Comparison of ENCODE assay signal across 11 cellular contexts in the genomic region with DNA sequence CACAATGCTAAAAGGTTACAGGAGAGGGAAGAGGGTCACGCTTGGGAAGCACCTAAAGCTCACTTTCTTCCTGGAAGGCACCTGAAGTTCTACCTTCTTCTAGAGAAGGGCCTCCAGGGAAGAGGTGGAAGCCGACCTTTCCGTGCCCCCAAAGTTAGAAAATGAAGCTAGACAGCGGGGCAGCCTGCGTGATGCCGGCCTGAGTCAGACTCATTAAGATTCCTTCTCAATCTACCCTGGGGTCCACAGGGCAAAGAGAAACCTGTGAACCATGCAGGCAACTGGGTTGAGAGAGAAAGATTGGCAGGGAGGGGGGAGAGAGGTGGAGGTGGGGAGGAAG. TPM values are rescaled to one million over a fixed set of nuclear protein-coding genes. Genes with fewer than 3 reads are reported as not detected.
DNase-seq lines count a peak whose midpoint lies in the region; ATAC-seq, FAIRE-seq and TF ChIP-seq lines count a peak whose summit lies in the region.
"Had no signal": no experiment of that assay in that cellular context is flagged by ENCODE, and none has a peak within 500 bp of the region (broad histone marks: within the 10 kb centered on the region; RNA-seq: fewer than 3 reads in every experiment).

No MANE protein-coding gene starts in this region.

- no peaks in the 10 kb centered on the region for H3K9me3 ChIP-seq in SJSA1 (replicated peaks)

- no peak for ATAC-seq in T-cell (replicated peaks in 1 of 4)
- ATAC-seq in HG02571 (IDR thresholded peaks at IDR 0.05; ENCODE audit: unreplicated experiment): no peak
- no peak for ATAC-seq in left colon
- no peak for ATAC-seq in GM21717 (IDR thresholded peaks at IDR 0.05; ENCODE audit: unreplicated experiment)

- CTCF ChIA-PET in AG04449 (lab: Yijun Ruan, JAX): interaction anchor here (0.9 to 6.3 kb wide), 6 partner anchors 10 to 67 kb away, joined by 3 to 67 read pairs (median 6); no protein-coding TSS in a partner anchor
- CTCF ChIA-PET in T-cell (lab: Charles Lee): interaction anchor here in 1 of 2 donors (0.6 kb wide), 1 partner anchor 67 kb away, joined by 9 read pairs; no protein-coding TSS in a partner anchor

- H3K9me3 Mint-ChIP-seq in T-cell: no peaks in the 10 kb centered on the region
- H3K9me3 Mint-ChIP-seq: CD4-positive, alpha-beta T cell had no signal

- no peak for TF ChIP-seq CTCF in AG04449 (IDR thresholded peaks at IDR 0.05; ENCODE audit: insufficient read depth, low read length, missing control alignments)

- peaks cover 3% of the 10 kb centered on the region for H3K36me3 Mint-ChIP-seq in T-cell

- no peak overlapping the region for H3K4me3 Mint-ChIP-seq in T-cell
- H3K4me3 Mint-ChIP-seq: CD4-positive, alpha-beta T cell had no signal

- peaks cover 20 to 41% (median 22%) of the 10 kb centered on the region in 3 donors for H3K4me1 Mint-ChIP-seq in T-cell

- no peak overlapping the region; the same call in 1 of the 2 replicates for H3K4me3 ChIP-seq in AG04449 (ENCODE audit: low read depth, low read length)
- no peak overlapping the region for H3K4me3 ChIP-seq in SJSA1

- H3K27me3 Mint-ChIP-seq in T-cell: no peaks in the 10 kb centered on the region
- H3K27me3 Mint-ChIP-seq: CD4-positive, alpha-beta T cell had no signal

- no peak overlapping the region for H3K27ac Mint-ChIP-seq in T-cell
- H3K27ac Mint-ChIP-seq: CD4-positive, alpha-beta T cell had no signal

- intact Hi-C loops in left colon (cut with DNase I, micrococcal nuclease): no loop called here

- H3K4me1 ChIP-seq in SJSA1 (replicated peaks): peaks cover 77% of the 10 kb centered on the region

- FAIRE-seq in GM12891 (lab: Jason Lieb, UNC): peak; percentile 77

- POLR2A ChIA-PET in AG04449 (lab: Yijun Ruan, JAX) (no interaction called here), T-cell (lab: Charles Lee) (no interaction called here)

- H3K36me3 ChIP-seq in SJSA1: no peaks in the 10 kb centered on the region

- peak; percentile 32; the same call in 1 of the 2 replicates for TF ChIP-seq POLR2A in GM12891 (IDR thresholded peaks at IDR 0.05; ENCODE audit: low read depth, low read length)

- peak overlapping the region; percentile 83 for H3K27ac ChIP-seq in SJSA1

- DNase-seq in AG04449 (ENCODE audit: low read depth, low spot score) (peak; percentile 21), GM12891 (ENCODE audit: insufficient read length, low spot score) (no peak), SJSA1 (ENCODE audit: low read depth in 1 of 2, low spot score in 2 of 2) (peak; percentile 69 to 76), kidney glomerular epithelial cell (lab: John Stamatoyannopoulos, UW) (peak; percentile 46), T-cell (no peak), left colon (no peak)
- DNase-seq: activated T-cell treated with anti-CD3 and anti-CD28 coated beads for 4 hours; CD4-positive, alpha-beta T cell; NCI-H2029 had no signal

- no peaks in the 10 kb centered on the region for H3K27me3 ChIP-seq in SJSA1 (replicated peaks)

TF ChIP-seq in GM12891, 5 proteins besides CTCF, POLR2A, EP300 and RAD21:
- TF ChIP-seq SPI1 (IDR thresholded peaks at IDR 0.05; ENCODE audit: low read depth, low read length) (no peak), PAX5 (IDR thresholded peaks at IDR 0.05; ENCODE audit: insufficient read depth, low read length, severe bottlenecking) (no peak), POU2F2 (IDR thresholded peaks at IDR 0.05; ENCODE audit: low read depth, low read length) (no peak), POLR2AphosphoS5 (IDR thresholded peaks at IDR 0.05; ENCODE audit: low read depth, low read length) (no peak; the same call in 1 of the 2 replicates), TAF1 (IDR thresholded peaks at IDR 0.05; ENCODE audit: low read depth, low read length) (no peak)
TF ChIP-seq in GM12891: peak in this region for 0.

RNA-seq across cellular contexts. Expression of a gene that starts 54.8 kb away (rescaled TPM):
- 113 TPM for polyA plus RNA-seq in GM12891 (2012; ENCODE audit: low read depth, missing spikeins)
- total RNA-seq in SJSA1 (2014; rRNA removed; shearing (Covaris generic)): 107 and 146 TPM in 2 replicates
- 10 to 100 TPM; 14.3 to 25.2 (median 17.8) TPM for total RNA-seq in T-cell
- total RNA-seq in left colon: 10 to 100 TPM in 1 of 2 donors, 1 to 10 TPM in 1; 8.7 to 11.0 TPM

Comparison
In these comparisons a context has a peak if more than half of its experiments do, and no peak if none do; other contexts are left out.
1. DNase-seq: peak in AG04449 (single experiment), SJSA1 (2 of 2) and kidney glomerular epithelial cell (single experiment); none in GM12891 (single experiment), T-cell (0 of 34) and left colon (0 of 2).